Comparison of ENCODE assay signal across 8 cellular contexts in the genomic region with DNA sequence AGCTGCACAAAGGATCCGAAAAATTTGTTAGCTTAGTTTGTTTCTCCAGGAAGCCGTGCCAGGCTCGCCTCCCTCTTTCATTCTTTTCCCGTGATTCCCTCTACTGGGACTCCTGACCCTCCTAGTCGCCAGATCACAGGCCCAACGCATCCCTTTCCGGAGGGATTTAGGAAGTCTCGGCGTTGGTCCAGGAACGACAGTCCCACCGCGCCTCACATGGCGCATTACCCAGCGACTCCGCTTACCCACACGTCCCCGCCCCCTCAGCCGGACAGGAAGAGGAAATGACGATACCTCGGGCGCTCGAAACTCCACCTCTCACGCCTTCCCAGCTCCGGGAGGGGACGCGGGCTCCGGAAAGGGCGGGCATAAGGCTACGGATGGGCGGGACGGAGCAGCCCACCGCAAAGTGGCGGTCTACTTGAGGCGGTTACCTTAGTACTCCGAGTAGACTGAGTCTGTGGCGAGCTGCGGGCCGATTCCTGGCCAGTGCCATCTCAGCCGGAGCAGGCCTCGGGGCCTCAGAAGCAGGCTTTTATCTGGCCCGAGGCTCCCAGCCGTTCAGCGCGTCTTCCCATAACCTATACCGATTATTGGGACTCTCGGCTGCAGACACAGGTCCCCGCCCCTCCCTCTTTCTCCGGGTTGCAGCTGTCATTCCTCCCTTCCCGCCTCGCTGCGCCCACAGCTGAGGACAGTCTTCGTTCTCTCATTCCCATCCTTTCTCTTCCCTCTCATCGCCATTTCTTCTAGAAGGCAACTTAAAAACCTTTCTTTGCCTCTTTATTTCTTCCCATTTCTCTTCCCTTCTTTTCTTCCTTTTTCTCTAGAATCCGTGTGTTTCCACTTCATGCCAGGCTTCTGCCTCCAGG. TPM values are rescaled to one million over a fixed set of nuclear protein-coding genes. Genes with fewer than 3 reads are reported as not detected.
DNase-seq lines count a peak whose midpoint lies in the region; ATAC-seq and TF ChIP-seq lines count a peak whose summit lies in the region.

CCDC15 (plus strand) TSS at position 450 of the 872 bp plus-strand sequence. CDS start 531 bp downstream, outside the sequence.

- no peaks in the 10 kb centered on the region; the same call in 1 of the 2 replicates for H3K9me3 ChIP-seq in OCI-LY3 (ENCODE audit: insufficient read depth, low read length)

- peak within 1 kb of the TSS; percentile 84 for H2AFZ ChIP-seq in OCI-LY3 (ENCODE audit: low read depth, low read length)

- H3K27ac ChIP-seq in OCI-LY3 (ENCODE audit: low read length): peak within 1 kb of the TSS; percentile 12; the same call in 1 of the 2 replicates

- peak within 1 kb of the TSS; percentile 96 for H3K4me2 ChIP-seq in OCI-LY3 (ENCODE audit: low read length)

- peak; percentile 98 for ATAC-seq in GM21526 (IDR thresholded peaks at IDR 0.05; ENCODE audit: low FRiP score, unreplicated experiment)

- H3K9ac ChIP-seq in OCI-LY3 (ENCODE audit: low read length): peak within 1 kb of the TSS; percentile 90

- H4K20me1 ChIP-seq in OCI-LY3 (ENCODE audit: insufficient read depth, low read length): no peaks in the 10 kb centered on the region

- H3K79me2 ChIP-seq in OCI-LY3 (ENCODE audit: low read length): no peaks in the 10 kb centered on the region

- no peaks in the 10 kb centered on the region for H3K36me3 ChIP-seq in OCI-LY3 (replicated peaks; ENCODE audit: low read depth, low read length)

- no peak for TF ChIP-seq CTCF in OCI-LY3 (IDR thresholded peaks at IDR 0.05; ENCODE audit: low read depth, low read length)

- H3K27me3 ChIP-seq in OCI-LY3 (ENCODE audit: low read depth, low read length): no peaks in the 10 kb centered on the region

- peak; percentile 98 for DNase-seq in DMS 273 (lab: John Stamatoyannopoulos, UW; ENCODE audit: unreplicated experiment)
- DNase-seq in HuH-7 (ENCODE audit: low spot score): peak; percentile 81
- DNase-seq in activated T-cell treated with anti-CD3 and anti-CD28 coated beads for 4 hours: peak; percentile 95
- DNase-seq in erythroblast (lab: John Stamatoyannopoulos, UW): peak; percentile 97
- peak; percentile 95 for DNase-seq in mucosa of gallbladder (ENCODE audit: low spot score)
- DNase-seq in stimulated activated CD8-positive, alpha-beta memory T cell treated with anti-CD3 and anti-CD28 coated beads, Interleukin-4, amount 100 ng/mL, for 4 hours (ENCODE audit: low read depth in 2 of 2, low spot score in 1 of 2): peak; percentile 87 to 93

- peak within 1 kb of the TSS; percentile 93 for H3K4me3 ChIP-seq in OCI-LY3 (ENCODE audit: low read length)

- peaks cover 11% of the 10 kb centered on the region for H3K4me1 ChIP-seq in OCI-LY3 (ENCODE audit: low read length)

- peak; percentile 97 for TF ChIP-seq POLR2A in erythroblast (IDR thresholded peaks at IDR 0.05; ENCODE audit: low read length)

RNA-seq across cellular contexts. Expression of gene CCDC15, which starts in this region (rescaled TPM):
- 0.49 TPM for total RNA-seq in mucosa of gallbladder

Comparison
In these comparisons a context has a peak if more than half of its experiments do, and no peak if none do; other contexts are left out.
1. Peak in every context shown above with its lines: DNase-seq, ATAC-seq, H3K4me3 ChIP-seq and H3K27ac ChIP-seq.
2. Peak in DNase-seq in mucosa of gallbladder; RNA of the gene not detected or under 1 TPM.